ENCODE assay signal across 12 cellular contexts in genomic region chr1:178973671-178974091, GRCh38. TPM values are rescaled to one million over a fixed set of nuclear protein-coding genes. Genes with fewer than 3 reads are reported as not detected.
DNase-seq lines count a peak whose midpoint lies in the region; ATAC-seq and TF ChIP-seq lines count a peak whose summit lies in the region.
"Had no signal": no experiment of that assay in that cellular context is flagged by ENCODE, and none has a peak within 500 bp of the region (broad histone marks: within the 10 kb centered on the region; RNA-seq: fewer than 3 reads in every experiment).

No MANE protein-coding gene starts in this region.

- peaks cover 18% of the 10 kb centered on the region for H3K9me3 ChIP-seq in endodermal cell (ENCODE audit: control insufficient read depth, low read length)
- H3K9me3 ChIP-seq in ovary: no peaks in the 10 kb centered on the region

- H3K4me1 Mint-ChIP-seq in endodermal cell: no peaks in the 10 kb centered on the region
- no peaks in the 10 kb centered on the region for H3K4me1 Mint-ChIP-seq in activated T-cell treated with anti-CD3 and anti-CD28 coated beads, Interleukin-2, amount 50 U/mL, for 72 hours (ENCODE audit: low read depth)
- H3K4me1 Mint-ChIP-seq: CD4-positive, CD25-positive, alpha-beta regulatory T cell had no signal

- WGBS in endodermal cell (ENCODE audit: insufficient coverage in 1 of 2, insufficient read length in 1 of 2), 2 experiments: 83 to 92% methylated on average over 2 to 4 of the region's 4 CpGs
- WGBS in ovary, 3 donors: 57 to 71% (median 69%) methylated on average over 4 of the region's 4 CpGs

- H3K36me3 ChIP-seq in endodermal cell (ENCODE audit: control insufficient read depth, insufficient read depth, low read length): no peaks in the 10 kb centered on the region
- H3K36me3 ChIP-seq in ovary: no peaks in the 10 kb centered on the region
- H3K36me3 ChIP-seq: stomach had no signal

- H3K4me1 ChIP-seq in endodermal cell (ENCODE audit: control insufficient read depth, insufficient read depth, low read length): no peaks in the 10 kb centered on the region
- no peaks in the 10 kb centered on the region for H3K4me1 ChIP-seq in ovary (ENCODE audit: insufficient read depth)
- H3K4me1 ChIP-seq: stomach had no signal

- H3K9me3 Mint-ChIP-seq in endodermal cell: peaks cover 37% of the 10 kb centered on the region
- H3K9me3 Mint-ChIP-seq in activated T-cell treated with anti-CD3 and anti-CD28 coated beads, Interleukin-2, amount 50 U/mL, for 72 hours: peaks cover 5 to 9% of the 10 kb centered on the region in 2 donors

- H3K27ac ChIP-seq in endodermal cell (ENCODE audit: low read depth, low read length): peak overlapping the region; percentile 95
- no peak overlapping the region for H3K27ac ChIP-seq in ovary
- H3K27ac ChIP-seq: stomach had no signal

- ATAC-seq in GM18511 (IDR thresholded peaks at IDR 0.05; ENCODE audit: unreplicated experiment): peak; percentile 71
- ATAC-seq in GM21528 (IDR thresholded peaks at IDR 0.05; ENCODE audit: low FRiP score, unreplicated experiment): peak; percentile 52
- ATAC-seq in HG03442 (IDR thresholded peaks at IDR 0.05; ENCODE audit: unreplicated experiment): peak; percentile 48
- ATAC-seq in activated T-cell treated with anti-CD3 and anti-CD28 coated beads, Interleukin-2, amount 50 U/mL, for 72 hours (replicated peaks in 1 of 2): no peak
- no peak for ATAC-seq in GM19324 (IDR thresholded peaks at IDR 0.05; ENCODE audit: low FRiP score, unreplicated experiment)

- TF ChIP-seq EP300 in ovary (IDR thresholded peaks at IDR 0.05): no peak

- no peak overlapping the region for H3K9ac ChIP-seq in endodermal cell (ENCODE audit: extremely low read depth, low read length, poor library complexity, severe bottlenecking)

- no peaks in the 10 kb centered on the region for H3K27me3 Mint-ChIP-seq in endodermal cell (ENCODE audit: insufficient read depth)
- no peaks in the 10 kb centered on the region for H3K27me3 Mint-ChIP-seq in activated T-cell treated with anti-CD3 and anti-CD28 coated beads, Interleukin-2, amount 50 U/mL, for 72 hours (ENCODE audit: low read depth)

- DNase-seq in endodermal cell (no peak), ovary (no peak), NCI-H2107 treated with DMSO at 0.1 percent for 48 hours (lab: John Stamatoyannopoulos, UW; ENCODE audit: unreplicated experiment) (no peak)
- no peak for DNase-seq in activated T-cell treated with anti-CD3 and anti-CD28 coated beads, Interleukin-2, amount 50 U/mL, for 72 hours
- DNase-seq: CD4-positive, CD25-positive, alpha-beta regulatory T cell; NCI-H1694; stomach had no signal

- no peak overlapping the region for H3K27ac Mint-ChIP-seq in endodermal cell
- no peak overlapping the region for H3K27ac Mint-ChIP-seq in activated T-cell treated with anti-CD3 and anti-CD28 coated beads, Interleukin-2, amount 50 U/mL, for 72 hours
- H3K27ac Mint-ChIP-seq: CD4-positive, CD25-positive, alpha-beta regulatory T cell; memory B cell had no signal

- no peak overlapping the region for H3K4me3 ChIP-seq in endodermal cell (ENCODE audit: low read length)
- no peak overlapping the region for H3K4me3 ChIP-seq in ovary
- H3K4me3 ChIP-seq: stomach had no signal

- intact Hi-C loops in ovary (cut with DNase I): no loop called here

- peaks cover 3% of the 10 kb centered on the region for H3K36me3 Mint-ChIP-seq in endodermal cell (ENCODE audit: low read depth)
- peaks cover 10 to 11% of the 10 kb centered on the region in 2 donors for H3K36me3 Mint-ChIP-seq in activated T-cell treated with anti-CD3 and anti-CD28 coated beads, Interleukin-2, amount 50 U/mL, for 72 hours (ENCODE audit: insufficient read depth in 2 of 2)
- H3K36me3 Mint-ChIP-seq: CD4-positive, CD25-positive, alpha-beta regulatory T cell had no signal

- TF ChIP-seq CTCF in endodermal cell (conservative IDR thresholded peaks at IDR 0.05) (no peak), ovary (IDR thresholded peaks at IDR 0.05) (no peak)

- TF ChIP-seq POLR2A in ovary (IDR thresholded peaks at IDR 0.05): no peak

- H3K4me3 Mint-ChIP-seq in endodermal cell: no peak overlapping the region
- H3K4me3 Mint-ChIP-seq in activated T-cell treated with anti-CD3 and anti-CD28 coated beads, Interleukin-2, amount 50 U/mL, for 72 hours: no peak overlapping the region
- H3K4me3 Mint-ChIP-seq: memory B cell had no signal

- H3K27me3 ChIP-seq in endodermal cell (ENCODE audit: control insufficient read depth, insufficient read depth, low read length, poor library complexity, severe bottlenecking) (no peaks in the 10 kb centered on the region), ovary (no peaks in the 10 kb centered on the region)
- H3K27me3 ChIP-seq: stomach had no signal

RNA-seq across cellular contexts. Expression of gene FAM20B, which starts 52.0 kb away (rescaled TPM):
- total RNA-seq in endodermal cell (10 to 100 TPM; 47.7 to 52.4 TPM), ovary (10 to 100 TPM; 22.5 to 62.0 (median 49.1) TPM)
- 30.8 TPM for polyA plus RNA-seq in endodermal cell (2013, experiment 1 of 2)
- polyA plus RNA-seq in endodermal cell (2013, experiment 2 of 2): 29.6 TPM
- 10 to 100 TPM; 19.0 to 50.1 TPM for polyA plus RNA-seq in ovary
- 10 to 100 TPM; 30.3 to 33.6 TPM for total RNA-seq in activated T-cell treated with anti-CD3 and anti-CD28 coated beads, Interleukin-2, amount 50 U/mL, for 72 hours

Comparison
In these comparisons a context has a peak if more than half of its experiments do, and no peak if none do; other contexts are left out.
1. ATAC-seq: peak in GM18511 (single experiment), GM21528 (single experiment) and HG03442 (single experiment); none in activated T-cell treated with anti-CD3 and anti-CD28 coated beads, Interleukin-2, amount 50 U/mL, for 72 hours (0 of 2) and GM19324 (single experiment).